ENCODE assay signal across 9 cellular contexts in the genomic region with DNA sequence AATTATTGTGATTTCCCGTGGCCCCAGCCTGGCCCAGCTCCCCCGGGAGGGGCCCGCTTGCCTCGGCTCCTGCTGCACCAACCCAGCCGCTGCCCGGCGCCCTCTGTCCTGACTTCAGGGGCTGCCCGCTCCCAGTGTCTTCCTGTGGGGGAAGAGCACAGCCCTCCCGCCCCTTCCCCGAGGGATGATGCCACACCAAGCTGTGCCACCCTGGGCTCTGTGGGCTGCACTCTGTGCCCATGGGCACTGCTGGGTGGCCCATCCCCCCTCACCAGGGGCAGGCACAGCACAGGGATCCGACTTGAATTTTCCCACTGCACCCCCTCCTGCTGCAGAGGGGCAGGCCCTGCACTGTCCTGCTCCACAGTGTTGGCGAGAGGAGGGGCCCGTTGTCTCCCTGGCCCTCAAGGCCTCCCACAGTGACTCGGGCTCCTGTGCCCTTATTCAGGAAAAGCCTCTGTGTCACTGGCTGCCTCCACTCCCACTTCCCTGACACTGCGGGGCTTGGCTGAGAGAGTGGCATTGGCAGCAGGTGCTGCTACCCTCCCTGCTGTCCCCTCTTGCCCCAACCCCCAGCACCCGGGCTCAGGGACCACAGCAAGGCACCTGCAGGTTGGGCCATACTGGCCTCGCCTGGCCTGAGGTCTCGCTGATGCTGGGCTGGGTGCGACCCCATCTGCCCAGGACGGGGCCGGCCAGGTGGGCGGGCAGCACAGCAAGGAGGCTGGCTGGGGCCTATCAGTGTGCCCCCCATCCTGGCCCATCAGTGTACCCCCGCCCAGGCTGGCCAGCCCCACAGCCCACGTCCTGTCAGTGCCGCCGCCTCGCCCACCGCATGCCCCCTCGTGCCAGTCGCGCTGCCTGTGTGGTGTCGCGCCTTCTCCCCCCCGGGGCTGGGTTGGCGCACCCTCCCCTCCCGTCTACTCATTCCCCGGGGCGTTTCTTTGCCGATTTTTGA. TPM values are rescaled to one million over a fixed set of nuclear protein-coding genes. Genes with fewer than 3 reads are reported as not detected.
DNase-seq lines count a peak whose midpoint lies in the region; ATAC-seq and TF ChIP-seq lines count a peak whose summit lies in the region.
"Had no signal": no experiment of that assay in that cellular context is flagged by ENCODE, and none has a peak within 500 bp of the region (broad histone marks: within the 10 kb centered on the region; RNA-seq: fewer than 3 reads in every experiment).

No MANE protein-coding gene starts in this region.

- TF ChIP-seq CTCF in CD8-positive, alpha-beta T cell (IDR thresholded peaks at IDR 0.05): no peak
- TF ChIP-seq CTCF in dorsolateral prefrontal cortex (IDR thresholded peaks at IDR 0.05 in 54 of 56, conservative IDR thresholded peaks at IDR 0.05 in 2 of 56; ENCODE audit: low read depth in 1 of 56, partially characterized antibody in 56 of 56) (no peak), osteoblast (IDR thresholded peaks at IDR 0.05; ENCODE audit: extremely low read depth, low read depth, low read length) (no peak), foreskin keratinocyte (conservative IDR thresholded peaks at IDR 0.05) (no peak)

- no peaks in the 10 kb centered on the region for H3K9me3 ChIP-seq in CD8-positive, alpha-beta T cell (ENCODE audit: low read length)
- no peaks in the 10 kb centered on the region for H3K9me3 ChIP-seq in SK-N-MC (ENCODE audit: low read depth, low read length)
- H3K9me3 ChIP-seq in osteoblast (ENCODE audit: low read depth, low read length): no peaks in the 10 kb centered on the region

- no peaks in the 10 kb centered on the region for H3K9me3 Mint-ChIP-seq in CD8-positive, alpha-beta T cell

- peaks cover 43% of the 10 kb centered on the region for H3K4me1 Mint-ChIP-seq in CD8-positive, alpha-beta T cell (ENCODE audit: low read depth)

- peak overlapping the region; percentile 79 for H3K27ac ChIP-seq in CD8-positive, alpha-beta T cell (ENCODE audit: low read depth, low read length)
- H3K27ac ChIP-seq in SK-N-MC: peak overlapping the region; percentile 97
- peak overlapping the region in 54 of 59 donors; percentile 18 to 99 (median 96) for H3K27ac ChIP-seq in dorsolateral prefrontal cortex
- H3K27ac ChIP-seq in osteoblast (ENCODE audit: low read depth, low read length): no peak overlapping the region
- no peak overlapping the region for H3K27ac ChIP-seq in foreskin keratinocyte

- CTCF ChIA-PET in CD8-positive, alpha-beta T cell (lab: Charles Lee): interaction anchor here (0.9 to 6.6 kb wide), 5 partner anchors 9 to 205 kb away, joined by 3 to 77 read pairs (median 4); a partner anchor contains a TSS

- no peaks in the 10 kb centered on the region for H3K27me3 ChIP-seq in CD8-positive, alpha-beta T cell (ENCODE audit: insufficient read depth, low read length)
- H3K27me3 ChIP-seq in dorsolateral prefrontal cortex (no peaks in the 10 kb centered on the region), osteoblast (ENCODE audit: insufficient read depth, low read length) (no peaks in the 10 kb centered on the region), foreskin keratinocyte (no peaks in the 10 kb centered on the region)

- peak overlapping the region; percentile 80 for H3K4me3 Mint-ChIP-seq in CD8-positive, alpha-beta T cell

- intact Hi-C loops in CD8-positive, alpha-beta T cell (cut with DNase I, micrococcal nuclease): loop anchor here in 1 of 2 experiments (5.0 kb wide), 1 partner anchor 196 kb away; a partner anchor contains a TSS
- intact Hi-C loops in dorsolateral prefrontal cortex (cut with DNase I): no loop called here

- peaks cover 70% of the 10 kb centered on the region for H3K36me3 Mint-ChIP-seq in CD8-positive, alpha-beta T cell

- H4K20me1 ChIP-seq in osteoblast (ENCODE audit: insufficient read depth, low read length): peaks cover 9% of the 10 kb centered on the region

- peak; percentile 21 for ATAC-seq in CD8-positive, alpha-beta T cell
- ATAC-seq in foreskin keratinocyte: no peak
- ATAC-seq in HG02678 (IDR thresholded peaks at IDR 0.05; ENCODE audit: unreplicated experiment): no peak

- no peak overlapping the region for H3K4me3 ChIP-seq in CD8-positive, alpha-beta T cell (ENCODE audit: low read depth, low read length)
- H3K4me3 ChIP-seq in SK-N-MC (no peak overlapping the region), dorsolateral prefrontal cortex (peak overlapping the region in 1 of 59 donors; percentile 16), osteoblast (ENCODE audit: insufficient read depth, low read length) (no peak overlapping the region)

- POLR2A ChIA-PET in CD8-positive, alpha-beta T cell (lab: Charles Lee): interaction anchor here (1.2 to 15.2 kb wide), 3 partner anchors 12 to 46 kb away, joined by 3 to 426 read pairs (median 33); a partner anchor contains a TSS

- no peak overlapping the region for H3K4me2 ChIP-seq in osteoblast (ENCODE audit: insufficient read depth, low read length)

- no peaks in the 10 kb centered on the region for H3K27me3 Mint-ChIP-seq in CD8-positive, alpha-beta T cell (ENCODE audit: low read depth)

- peak in 4 of 7 experiments; percentile 55 to 74 (median 71) for DNase-seq in CD8-positive, alpha-beta T cell
- DNase-seq in SK-N-MC (ENCODE audit: low read depth, low spot score) (no peak), dorsolateral prefrontal cortex (no peak), osteoblast (ENCODE audit: insufficient read length, low spot score, missing footprints) (peak; percentile 63), foreskin keratinocyte (no peak), amniotic stem cell (lab: John Stamatoyannopoulos, UW) (no peak), SHP77 (lab: John Stamatoyannopoulos, UW) (no peak)
- DNase-seq: NCI-H146 had no signal

- H3K36me3 ChIP-seq in CD8-positive, alpha-beta T cell (ENCODE audit: insufficient read depth, low read length): peaks cover 48% of the 10 kb centered on the region
- H3K36me3 ChIP-seq in SK-N-MC (ENCODE audit: insufficient read depth, low read length) (peaks cover 43% of the 10 kb centered on the region), osteoblast (ENCODE audit: insufficient read depth, low read length) (peaks cover 59% of the 10 kb centered on the region)

- peak overlapping the region; percentile 98 for H3K27ac Mint-ChIP-seq in CD8-positive, alpha-beta T cell

- peaks cover 14% of the 10 kb centered on the region for H3K79me2 ChIP-seq in osteoblast (ENCODE audit: insufficient read depth, low read length)

- H2AFZ ChIP-seq in osteoblast (ENCODE audit: low read length): no peak overlapping the region

- no peak overlapping the region for H3K9ac ChIP-seq in SK-N-MC (ENCODE audit: insufficient read length)

- peaks cover 74% of the 10 kb centered on the region for H3K4me1 ChIP-seq in CD8-positive, alpha-beta T cell (ENCODE audit: insufficient read depth, low read length)
- H3K4me1 ChIP-seq in osteoblast (ENCODE audit: insufficient read depth, low read length): peaks cover 17% of the 10 kb centered on the region
- no peaks in the 10 kb centered on the region for H3K4me1 ChIP-seq in foreskin keratinocyte

RNA-seq across cellular contexts. Expression of a gene that starts 3.3 kb away (rescaled TPM):
- total RNA-seq in CD8-positive, alpha-beta T cell: 100 to 1,000 TPM; 152 TPM
- total RNA-seq in dorsolateral prefrontal cortex: 100 to 1,000 TPM in 5 of 120 experiments, 10 to 100 TPM in 115; 54.5 to 110 (median 77.3) TPM
- 33.0 and 34.4 TPM in 2 replicates for total RNA-seq in osteoblast
- total RNA-seq in foreskin keratinocyte: 28.8 and 29.2 TPM in 2 replicates
- 25.3 and 26.1 TPM in 2 replicates for polyA plus RNA-seq in foreskin keratinocyte

RNA-seq across cellular contexts. Expression of a gene that starts 17.5 kb away (rescaled TPM):
- 1 to 10 TPM; 5.9 to 9.9 TPM for total RNA-seq in CD8-positive, alpha-beta T cell
- total RNA-seq in dorsolateral prefrontal cortex: 10 to 100 TPM; 15.0 to 46.9 (median 26.2) TPM
- 13.3 and 25.0 TPM in 2 replicates for total RNA-seq in osteoblast
- 27.7 and 31.0 TPM in 2 replicates for total RNA-seq in foreskin keratinocyte
- 27.8 and 30.2 TPM in 2 replicates for polyA plus RNA-seq in foreskin keratinocyte

RNA-seq across cellular contexts. Expression of a gene that starts 19.5 kb away (rescaled TPM):
- 100 to 1,000 TPM; 356 to 371 TPM for total RNA-seq in CD8-positive, alpha-beta T cell
- total RNA-seq in dorsolateral prefrontal cortex (100 to 1,000 TPM in 93 of 120 experiments, 10 to 100 TPM in 27; 63.9 to 144 (median 111) TPM), osteoblast (21.4 and 23.6 TPM in 2 replicates), foreskin keratinocyte (34.3 and 36.5 TPM in 2 replicates)
- polyA plus RNA-seq in foreskin keratinocyte: 29.2 and 31.4 TPM in 2 replicates

Comparison
In these comparisons a context has a peak if more than half of its experiments do, and no peak if none do; other contexts are left out.
1. DNase-seq: peak in CD8-positive, alpha-beta T cell (4 of 7) and osteoblast (single experiment); none in SK-N-MC (single experiment), dorsolateral prefrontal cortex (0 of 10), foreskin keratinocyte (0 of 2), amniotic stem cell (single experiment) and SHP77 (0 of 2).
2. H3K27ac ChIP-seq: peak in CD8-positive, alpha-beta T cell (single experiment), SK-N-MC (single experiment) and dorsolateral prefrontal cortex (54 of 59); none in osteoblast (single experiment) and foreskin keratinocyte (single experiment).